ENCODE assay signal across 13 cellular contexts in the genomic region with DNA sequence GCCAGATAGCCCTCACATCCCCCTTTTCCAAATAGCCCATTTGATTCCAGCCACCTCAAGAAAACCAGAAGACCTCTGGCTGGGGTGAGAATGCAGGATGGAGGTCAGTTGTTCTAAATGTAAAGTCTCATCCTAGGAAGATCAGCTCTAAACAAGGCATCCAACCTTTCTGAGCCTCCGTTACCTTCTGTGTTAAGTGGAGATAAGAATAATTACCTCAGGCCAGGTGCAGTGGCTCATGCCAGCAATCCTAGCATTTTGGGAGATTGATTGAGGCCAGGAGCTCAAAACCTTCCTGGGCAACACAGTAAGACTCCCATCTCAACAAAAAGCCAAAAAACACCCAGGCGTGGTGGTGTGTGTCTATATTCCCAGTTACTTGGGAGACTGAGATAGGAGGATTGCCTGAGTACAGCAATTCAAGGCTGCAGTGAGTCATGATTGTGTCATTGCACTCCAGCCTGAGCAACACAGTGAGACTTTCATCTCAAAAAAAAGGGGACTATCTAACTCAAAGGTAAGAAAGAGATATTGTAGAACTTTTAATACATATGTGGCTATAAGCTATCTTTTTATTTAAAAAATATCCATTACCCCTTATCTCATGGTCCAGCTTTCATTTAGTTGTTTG. TPM values are rescaled to one million over a fixed set of nuclear protein-coding genes. Genes with fewer than 3 reads are reported as not detected.
DNase-seq lines count a peak whose midpoint lies in the region; FAIRE-seq and TF ChIP-seq lines count a peak whose summit lies in the region.
"Had no signal": no experiment of that assay in that cellular context is flagged by ENCODE, and none has a peak within 500 bp of the region (broad histone marks: within the 10 kb centered on the region; RNA-seq: fewer than 3 reads in every experiment).

No MANE protein-coding gene starts in this region.

- H3K9ac ChIP-seq in astrocyte (ENCODE audit: low read length): no peak overlapping the region

- no peaks in the 10 kb centered on the region for H3K79me2 ChIP-seq in astrocyte (ENCODE audit: insufficient read depth, low read length)

- H3K4me3 Mint-ChIP-seq in astrocyte (ENCODE audit: unreplicated experiment): no peak overlapping the region
- H3K4me3 Mint-ChIP-seq in type B pancreatic cell: no peak overlapping the region
- H3K4me3 Mint-ChIP-seq: brain, memory B cell had no signal

- H3K9me3 ChIP-seq in astrocyte (ENCODE audit: insufficient read depth, low read depth, low read length): no peaks in the 10 kb centered on the region
- H3K9me3 ChIP-seq: upper lobe of left lung had no signal

- H2AFZ ChIP-seq in astrocyte (ENCODE audit: low read depth, low read length): no peak overlapping the region

- no peak overlapping the region for H3K27ac ChIP-seq in astrocyte (ENCODE audit: low read depth, low read length)
- H3K27ac ChIP-seq: SK-N-MC, upper lobe of left lung had no signal

- H4K20me1 ChIP-seq in astrocyte (ENCODE audit: insufficient read depth, low read length): no peaks in the 10 kb centered on the region

- no peaks in the 10 kb centered on the region for H3K36me3 ChIP-seq in astrocyte (ENCODE audit: insufficient read depth, low read length)
- H3K36me3 ChIP-seq: upper lobe of left lung had no signal

- no peak overlapping the region for H3K4me3 ChIP-seq in astrocyte (ENCODE audit: insufficient read depth, low read depth, low read length)
- H3K4me3 ChIP-seq: SK-N-MC, upper lobe of left lung had no signal

- H3K27me3 ChIP-seq in astrocyte (ENCODE audit: insufficient read depth, low read length): no peaks in the 10 kb centered on the region
- H3K27me3 ChIP-seq: upper lobe of left lung had no signal

- peaks cover 17% of the 10 kb centered on the region for H3K4me1 Mint-ChIP-seq in astrocyte (ENCODE audit: low read depth, unreplicated experiment)
- no peaks in the 10 kb centered on the region for H3K4me1 Mint-ChIP-seq in type B pancreatic cell (ENCODE audit: unreplicated experiment)

- peaks cover 5% of the 10 kb centered on the region for H3K4me1 ChIP-seq in astrocyte (ENCODE audit: insufficient read depth, low read length)

- H3K4me2 ChIP-seq in astrocyte (ENCODE audit: low read length): peak overlapping the region; percentile 40

- H3K27ac Mint-ChIP-seq in astrocyte (ENCODE audit: unreplicated experiment) (peak overlapping the region; percentile 8), type B pancreatic cell (no peak overlapping the region)
- H3K27ac Mint-ChIP-seq: memory B cell had no signal

- peak; percentile 43 for FAIRE-seq in astrocyte (lab: Jason Lieb, UNC)

- TF ChIP-seq CTCF in astrocyte (IDR thresholded peaks at IDR 0.05; ENCODE audit: insufficient read depth, low read depth, low read length) (no peak), type B pancreatic cell (conservative IDR thresholded peaks at IDR 0.05) (no peak)

- DNase-seq in EH (ENCODE audit: low read depth) (peak; percentile 77), LHCN-M2 (ENCODE audit: low read depth) (peak; percentile 74), astrocyte (ENCODE audit: low read depth) (peak; percentile 80), islet precursor cell (peak; percentile 71), NCI-H2171 (lab: John Stamatoyannopoulos, UW) (no peak), UCSD-AML1 (lab: John Stamatoyannopoulos, UW; ENCODE audit: unreplicated experiment) (no peak), type B pancreatic cell (ENCODE audit: extremely low spot score, unreplicated experiment) (no peak)
- DNase-seq: activated CD8-positive, alpha-beta memory T cell treated with anti-CD3 and anti-CD28 coated beads for 24 hours; DND-41; upper lobe of left lung had no signal

- H3K36me3 Mint-ChIP-seq in astrocyte (ENCODE audit: low read depth, unreplicated experiment): peaks cover 3% of the 10 kb centered on the region
- H3K36me3 Mint-ChIP-seq in type B pancreatic cell: peaks cover 20% of the 10 kb centered on the region

- H3K27me3 Mint-ChIP-seq in astrocyte (ENCODE audit: low read depth, unreplicated experiment) (no peaks in the 10 kb centered on the region), type B pancreatic cell (no peaks in the 10 kb centered on the region)
- H3K27me3 Mint-ChIP-seq: brain, memory B cell had no signal

- H3K9me3 Mint-ChIP-seq in astrocyte (ENCODE audit: unreplicated experiment) (no peaks in the 10 kb centered on the region), type B pancreatic cell (peaks cover 4% of the 10 kb centered on the region)
- H3K9me3 Mint-ChIP-seq: memory B cell had no signal

RNA-seq across cellular contexts. Expression of a gene that starts 43.5 kb away (rescaled TPM):
- total RNA-seq in LHCN-M2 (2014; rRNA removed) (1.6 and 2.2 TPM in 2 replicates), astrocyte (9.1 and 10.6 TPM in 2 replicates), type B pancreatic cell (ENCODE audit: low replicate concordance) (12.4 and 22.9 TPM in 2 replicates)
- 1.3 TPM for polyA plus RNA-seq in LHCN-M2 (2012)

Comparison
In these comparisons a context has a peak if more than half of its experiments do, and no peak if none do; other contexts are left out.
1. DNase-seq: peak in EH (single experiment), LHCN-M2 (single experiment), astrocyte (single experiment) and islet precursor cell (single experiment); none in NCI-H2171 (single experiment), UCSD-AML1 (single experiment) and type B pancreatic cell (single experiment).